ENCODE assay signal across 24 cellular contexts in genomic region chr2:104860141-104860790, GRCh38. TPM values are rescaled to one million over a fixed set of nuclear protein-coding genes. Genes with fewer than 3 reads are reported as not detected.
DNase-seq lines count a peak whose midpoint lies in the region; ATAC-seq, FAIRE-seq and TF ChIP-seq lines count a peak whose summit lies in the region.
"Had no signal": no experiment of that assay in that cellular context is flagged by ENCODE, and none has a peak within 500 bp of the region (broad histone marks: within the 10 kb centered on the region; RNA-seq: fewer than 3 reads in every experiment).

No MANE protein-coding gene starts in this region.

- no peak overlapping the region for H3K4me3 Mint-ChIP-seq in activated CD8-positive, alpha-beta T cell treated with anti-CD3 and anti-CD28 coated beads for 36 hours
- H3K4me3 Mint-ChIP-seq: activated CD8-positive, alpha-beta T cell treated with anti-CD3 and anti-CD28 coated beads, Interleukin-2, amount 10 ng/mL, durations not matched to agents 7 days and 5 days; activated naive CD4-positive, alpha-beta T cell treated with anti-CD3 and anti-CD28 coated beads for 36 hours; activated T-cell treated with anti-CD3 and anti-CD28 coated beads, Interleukin-2, amount 50 U/mL, for 24 hours had no signal

- peak; percentile 24 for FAIRE-seq in frontal cortex (lab: Jason Lieb, UNC)
- FAIRE-seq: colon, K562 had no signal

- H2AFZ ChIP-seq in neuron (ENCODE audit: low read depth, low read length) (no peak overlapping the region), OCI-LY7 (ENCODE audit: low read length) (no peak overlapping the region)

- H3K36me3 ChIP-seq in neuron (ENCODE audit: insufficient read depth, low read length) (peaks cover 42% of the 10 kb centered on the region), OCI-LY7 (ENCODE audit: insufficient read depth, low read length) (no peaks in the 10 kb centered on the region)
- H3K36me3 ChIP-seq: thoracic aorta had no signal

- no peaks in the 10 kb centered on the region for H4K20me1 ChIP-seq in OCI-LY7 (ENCODE audit: insufficient read depth, low read length)

- H3K9me3 ChIP-seq in neuron (ENCODE audit: low read length) (no peaks in the 10 kb centered on the region), OCI-LY7 (ENCODE audit: low read length) (no peaks in the 10 kb centered on the region)
- H3K9me3 ChIP-seq: thoracic aorta had no signal

- H3K4me1 Mint-ChIP-seq in activated CD8-positive, alpha-beta T cell treated with anti-CD3 and anti-CD28 coated beads for 36 hours (ENCODE audit: low read depth), result peaks cover 13% of the 10 kb centered on the region

- H3K4me1 ChIP-seq in neuron (ENCODE audit: insufficient read depth, low read length) (peaks cover 41% of the 10 kb centered on the region), OCI-LY7 (ENCODE audit: insufficient read depth, low read length, poor library complexity, severe bottlenecking) (no peaks in the 10 kb centered on the region)

- in situ Hi-C loops in Caki2 (cut with HindIII; ENCODE audit: low pct_unique_long_range_greater_than_20kb, low sequenced_read_pairs), result no loop called here

- H3K4me3 ChIP-seq in neuron (ENCODE audit: low read length) (peak overlapping the region; percentile 91), OCI-LY7 (ENCODE audit: low read depth, low read length, poor library complexity, severe bottlenecking) (no peak overlapping the region)
- H3K4me3 ChIP-seq: K562, thoracic aorta had no signal

- no peak for TF ChIP-seq CTCF in OCI-LY7 (conservative IDR thresholded peaks at IDR 0.05; ENCODE audit: low read length)
- TF ChIP-seq CTCF in activated CD8-positive, alpha-beta T cell treated with anti-CD3 and anti-CD28 coated beads for 36 hours (IDR thresholded peaks at IDR 0.05), result no peak

- CTCF ChIA-PET in OCI-LY7 (lab: Charles Lee; ENCODE audit: unreplicated experiment), result no interaction called here
- CTCF ChIA-PET in activated CD8-positive, alpha-beta T cell treated with anti-CD3 and anti-CD28 coated beads for 36 hours (lab: Charles Lee), result interaction anchor here (1.0 to 2.9 kb wide), 2 partner anchors 11 to 19 kb away, joined by 3 to 24 read pairs; no protein-coding TSS in a partner anchor

- H3K27ac ChIP-seq in OCI-LY7 (ENCODE audit: low read depth, low read length, poor library complexity, severe bottlenecking), result no peak overlapping the region
- H3K27ac ChIP-seq: C4-2B, thoracic aorta had no signal

- POLR2A ChIA-PET in OCI-LY7 (lab: Charles Lee), result interaction anchor here (0.7 kb wide), 2 partner anchors 1155 to 1885 kb away, joined by 4 read pairs; no protein-coding TSS in a partner anchor
- POLR2A ChIA-PET in activated CD8-positive, alpha-beta T cell treated with anti-CD3 and anti-CD28 coated beads for 36 hours (lab: Charles Lee), result no interaction called here

- intact Hi-C loops in OCI-LY7 (cut with micrococcal nuclease; ENCODE audit: unreplicated experiment), result no loop called here
- intact Hi-C loops in activated CD8-positive, alpha-beta T cell treated with anti-CD3 and anti-CD28 coated beads for 36 hours (cut with micrococcal nuclease), result no loop called here

- no peak overlapping the region for H3K4me2 ChIP-seq in OCI-LY7 (ENCODE audit: low read length)

- H3K27ac Mint-ChIP-seq in activated CD8-positive, alpha-beta T cell treated with anti-CD3 and anti-CD28 coated beads for 36 hours, result no peak overlapping the region
- H3K27ac Mint-ChIP-seq: activated CD8-positive, alpha-beta T cell treated with anti-CD3 and anti-CD28 coated beads, Interleukin-2, amount 10 ng/mL, durations not matched to agents 7 days and 5 days; activated naive CD4-positive, alpha-beta T cell treated with anti-CD3 and anti-CD28 coated beads for 36 hours; activated T-cell treated with anti-CD3 and anti-CD28 coated beads, Interleukin-2, amount 50 U/mL, for 24 hours had no signal

- DNase-seq in Caki2 (ENCODE audit: low read depth) (peak; percentile 64), NCI-H524 (lab: John Stamatoyannopoulos, UW) (peak; percentile 54 to 76), frontal cortex (ENCODE audit: low spot score in 2 of 2) (peak in 1 of 2 donors; percentile 50), OCI-LY7 (ENCODE audit: low spot score) (no peak), activated gamma-delta T cell treated with Interleukin-2 at 50 U/mL for 16 hours (no peak)
- DNase-seq in activated CD8-positive, alpha-beta T cell treated with anti-CD3 and anti-CD28 coated beads for 36 hours, result no peak
- DNase-seq: activated CD8-positive, alpha-beta T cell treated with anti-CD3 and anti-CD28 coated beads, Interleukin-2, amount 10 ng/mL, durations not matched to agents 7 days and 5 days; activated naive CD4-positive, alpha-beta T cell treated with anti-CD3 and anti-CD28 coated beads for 36 hours; activated T-cell treated with anti-CD3 and anti-CD28 coated beads, Interleukin-2, amount 50 U/mL, for 24 hours; NCI-H1694; NCI-H226; stimulated activated CD4-positive, alpha-beta T cell treated with anti-CD3 and anti-CD28 coated beads, Interleukin-15, amount 100 ng/mL, for 24 hours had no signal

- BruUV-seq in OCI-LY7 (replicated peaks; lab: Mats Ljungman, UMichigan), result no TSS peak

- peaks cover 2% of the 10 kb centered on the region for H3K9me3 Mint-ChIP-seq in activated CD8-positive, alpha-beta T cell treated with anti-CD3 and anti-CD28 coated beads for 36 hours

- no peak for ATAC-seq in GM21619 (IDR thresholded peaks at IDR 0.05; ENCODE audit: unreplicated experiment)
- ATAC-seq in activated CD8-positive, alpha-beta T cell treated with anti-CD3 and anti-CD28 coated beads for 36 hours, result no peak
- ATAC-seq: activated CD4-positive, CD25-positive, alpha-beta regulatory T cell treated with anti-CD3 and anti-CD28 coated beads, Interleukin-2, amount 50 U/mL, for 24 hours; activated CD8-positive, alpha-beta T cell treated with anti-CD3 and anti-CD28 coated beads, Interleukin-2, amount 10 ng/mL, durations not matched to agents 7 days and 5 days; K562; sciatic nerve; SK-N-SH treated with all-trans-retinoic acid at 6 μM for 48 hours had no signal

- no peaks in the 10 kb centered on the region for H3K27me3 ChIP-seq in neuron (ENCODE audit: insufficient read depth, low read length)

- no peaks in the 10 kb centered on the region for H3K79me2 ChIP-seq in OCI-LY7 (ENCODE audit: insufficient read depth, low read depth, low read length)

- no peaks in the 10 kb centered on the region for H3K36me3 Mint-ChIP-seq in activated CD8-positive, alpha-beta T cell treated with anti-CD3 and anti-CD28 coated beads for 36 hours (ENCODE audit: low read depth)

- peaks cover 68% of the 10 kb centered on the region for H3K27me3 Mint-ChIP-seq in activated CD8-positive, alpha-beta T cell treated with anti-CD3 and anti-CD28 coated beads for 36 hours

- H3K9me2 ChIP-seq in OCI-LY7 (ENCODE audit: insufficient read depth, low read length), result no peaks in the 10 kb centered on the region

RNA-seq across cellular contexts. Expression of gene POU3F3, which starts 6.4 kb away (rescaled TPM):
- 48.8 and 57.1 TPM in 2 replicates for total RNA-seq in Caki2 (2014; rRNA removed; shearing (Covaris generic); ENCODE audit: low replicate concordance)
- total RNA-seq in frontal cortex (266 TPM), OCI-LY7 (2022) (3.1 and 3.3 TPM in 2 replicates)
- total RNA-seq in OCI-LY7 (2014; rRNA removed; shearing (Covaris generic)), result 2.2 and 2.7 TPM in 2 replicates
- not detected for total RNA-seq in activated CD8-positive, alpha-beta T cell treated with anti-CD3 and anti-CD28 coated beads for 36 hours
- total RNA-seq: activated CD8-positive, alpha-beta T cell treated with anti-CD3 and anti-CD28 coated beads, Interleukin-2, amount 10 ng/mL, durations not matched to agents 7 days and 5 days; activated naive CD4-positive, alpha-beta T cell treated with anti-CD3 and anti-CD28 coated beads for 36 hours; K562; liver; omental fat pad; RPMI7951; sciatic nerve had no signal

Comparison
In these comparisons a context has a peak if more than half of its experiments do, and no peak if none do; other contexts are left out.
1. DNase-seq: peak in Caki2 (single experiment) and NCI-H524 (2 of 2); none in OCI-LY7 (single experiment), activated CD8-positive, alpha-beta T cell treated with anti-CD3 and anti-CD28 coated beads for 36 hours (single experiment) and activated gamma-delta T cell treated with Interleukin-2 at 50 U/mL for 16 hours (single experiment).
2. RNA of gene POU3F3, which starts 6.4 kb away (total RNA-seq): 266 TPM in frontal cortex (single experiment) and 48.8 to 57.1 TPM in Caki2; 2.2 to 3.3 TPM in OCI-LY7 and not detected in activated CD8-positive, alpha-beta T cell treated with anti-CD3 and anti-CD28 coated beads for 36 hours; every median in the first group is over 10 times any median in the second.